In the genomic region with DNA sequence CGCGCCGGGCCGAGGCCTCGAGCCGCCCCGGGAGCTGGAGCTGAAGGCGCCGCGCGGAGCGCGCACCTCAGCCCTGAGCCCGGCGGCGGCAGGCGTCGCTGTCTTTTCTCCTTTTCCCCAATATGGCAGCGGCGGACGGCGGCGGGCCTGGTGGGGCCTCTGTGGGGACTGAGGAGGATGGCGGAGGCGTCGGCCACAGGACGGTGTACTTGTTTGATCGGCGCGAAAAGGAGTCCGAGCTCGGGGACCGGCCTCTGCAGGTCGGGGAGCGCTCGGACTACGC, we compare ENCODE assay signal across 8 cellular contexts. TPM values are rescaled to one million over a fixed set of nuclear protein-coding genes. Genes with fewer than 3 reads are reported as not detected.
DNase-seq lines count a peak whose midpoint lies in the region; ATAC-seq and TF ChIP-seq lines count a peak whose summit lies in the region.

No MANE protein-coding gene starts in this region.

- H3K4me1 ChIP-seq in naive thymus-derived CD4-positive, alpha-beta T cell (ENCODE audit: control insufficient read depth in 2 of 2, insufficient read depth in 2 of 2, low read length in 2 of 2): peaks cover 23 to 36% of the 10 kb centered on the region in 2 donors

- peaks cover 3% of the 10 kb centered on the region for H3K27me3 Mint-ChIP-seq in chondrocyte (ENCODE audit: low read depth)
- no peaks in the 10 kb centered on the region for H3K27me3 Mint-ChIP-seq in naive thymus-derived CD4-positive, alpha-beta T cell

- no peak for TF ChIP-seq CTCF in BJ (IDR thresholded peaks at IDR 0.05; ENCODE audit: insufficient read depth, low read depth, low read length)
- TF ChIP-seq CTCF in chondrocyte (IDR thresholded peaks at IDR 0.05): peak; percentile 40

- intact Hi-C loops in naive thymus-derived CD4-positive, alpha-beta T cell (cut with micrococcal nuclease): loop anchor here (1.0 to 5.0 kb wide), 16 partner anchors 15 to 1844 kb away; a partner anchor contains a TSS

- CTCF ChIA-PET in BJ (lab: Yijun Ruan, JAX): interaction anchor here (1.0 kb wide), 1 partner anchor 54 kb away, joined by 3 read pairs; no protein-coding TSS in a partner anchor
- CTCF ChIA-PET in naive thymus-derived CD4-positive, alpha-beta T cell (lab: Charles Lee): interaction anchor here (0.7 to 2.3 kb wide), 8 partner anchors 9 to 85 kb away, joined by 3 to 20 read pairs (median 4); no protein-coding TSS in a partner anchor

- peaks cover 30% of the 10 kb centered on the region for H3K4me1 Mint-ChIP-seq in chondrocyte (ENCODE audit: low read depth)
- H3K4me1 Mint-ChIP-seq in naive thymus-derived CD4-positive, alpha-beta T cell: peaks cover 24 to 66% (median 51%) of the 10 kb centered on the region in 7 donors

- DNase-seq in BJ (ENCODE audit: low read depth) (no peak), M059J (ENCODE audit: low read depth) (peak; percentile 45), chondrocyte (ENCODE audit: low spot score) (peak; percentile 93), T-helper 9 cell (no peak), NCI-H2171 (lab: John Stamatoyannopoulos, UW) (no peak), NAMALWA (ENCODE audit: low spot score) (no peak)
- DNase-seq in naive thymus-derived CD4-positive, alpha-beta T cell: no peak

- ATAC-seq in GM19438 (IDR thresholded peaks at IDR 0.05; ENCODE audit: low read depth, unreplicated experiment): peak; percentile 10
- no peak for ATAC-seq in naive thymus-derived CD4-positive, alpha-beta T cell

- H3K27ac Mint-ChIP-seq in chondrocyte (ENCODE audit: unreplicated experiment): peak overlapping the region; percentile 93
- H3K27ac Mint-ChIP-seq in naive thymus-derived CD4-positive, alpha-beta T cell: peak overlapping the region; percentile 84 to 97 (median 94)

- POLR2A ChIA-PET in BJ (lab: Charles Lee): interaction anchor here (0.6 kb wide), 1 partner anchor 46 kb away, joined by 4 read pairs; no protein-coding TSS in a partner anchor
- POLR2A ChIA-PET in naive thymus-derived CD4-positive, alpha-beta T cell (lab: Charles Lee): interaction anchor here (0.6 to 6.3 kb wide), 44 partner anchors 9 to 938 kb away, joined by 3 to 424 read pairs (median 5); a partner anchor contains a TSS

- peak overlapping the region; percentile 94 for H3K4me3 ChIP-seq in BJ (ENCODE audit: low read depth, low read length)
- peak overlapping the region; percentile 97 for H3K4me3 ChIP-seq in naive thymus-derived CD4-positive, alpha-beta T cell (ENCODE audit: low read length)

- peak overlapping the region; percentile 100 for H3K27ac ChIP-seq in naive thymus-derived CD4-positive, alpha-beta T cell (ENCODE audit: low read depth, low read length)

- no peaks in the 10 kb centered on the region for H3K36me3 ChIP-seq in BJ (ENCODE audit: control insufficient read depth, insufficient read depth, low read length)
- peaks cover 3 to 14% (median 6%) of the 10 kb centered on the region in 3 experiments for H3K36me3 ChIP-seq in naive thymus-derived CD4-positive, alpha-beta T cell (ENCODE audit: control insufficient read depth in 2 of 3, insufficient read depth in 3 of 3, low read length in 3 of 3)

- H3K4me3 Mint-ChIP-seq in chondrocyte (ENCODE audit: unreplicated experiment): peak overlapping the region; percentile 93
- peak overlapping the region; percentile 91 to 99 (median 95) for H3K4me3 Mint-ChIP-seq in naive thymus-derived CD4-positive, alpha-beta T cell

- H3K9me3 ChIP-seq in naive thymus-derived CD4-positive, alpha-beta T cell (ENCODE audit: control insufficient read depth in 2 of 3, low read length in 3 of 3): no peaks in the 10 kb centered on the region

- no peaks in the 10 kb centered on the region for H3K36me3 Mint-ChIP-seq in chondrocyte (ENCODE audit: low read depth)
- H3K36me3 Mint-ChIP-seq in naive thymus-derived CD4-positive, alpha-beta T cell: peaks cover 2 to 21% (median 8%) of the 10 kb centered on the region in 5 donors

- H3K27me3 ChIP-seq in BJ (ENCODE audit: control insufficient read depth, insufficient read depth, low read length): no peaks in the 10 kb centered on the region
- no peaks in the 10 kb centered on the region for H3K27me3 ChIP-seq in naive thymus-derived CD4-positive, alpha-beta T cell (ENCODE audit: control insufficient read depth in 2 of 2, insufficient read depth in 2 of 2, low read length in 2 of 2)

- H3K9me3 Mint-ChIP-seq in chondrocyte (ENCODE audit: low read depth): peaks cover 2% of the 10 kb centered on the region
- H3K9me3 Mint-ChIP-seq in naive thymus-derived CD4-positive, alpha-beta T cell: peaks cover 0 to 1% (median 0%) of the 10 kb centered on the region in 11 donors

RNA-seq across cellular contexts. Expression of a gene that starts 0.4 kb away (rescaled TPM):
- polyA plus RNA-seq in BJ (2011; rRNA removed): 10.5 and 23.4 TPM in 2 replicates
- 29.4 and 30.5 TPM in 2 replicates for polyA minus RNA-seq in BJ (2011; rRNA and poly(A)+ RNA removed)
- 35.4 and 38.3 TPM in 2 replicates for total RNA-seq in M059J (2014; rRNA removed; shearing (Covaris generic))
- 27.3 to 39.8 TPM (median 31.5 TPM) in 3 replicates for total RNA-seq in chondrocyte
- 100 to 1,000 TPM; 181 to 305 (median 236) TPM for total RNA-seq in naive thymus-derived CD4-positive, alpha-beta T cell
- polyA plus RNA-seq in naive thymus-derived CD4-positive, alpha-beta T cell: 10 to 100 TPM; 41.4 to 51.5 TPM

Comparison
In these comparisons a context has a peak if more than half of its experiments do, and no peak if none do; other contexts are left out.
1. DNase-seq: peak in M059J (single experiment) and chondrocyte (single experiment); none in BJ (single experiment), naive thymus-derived CD4-positive, alpha-beta T cell (0 of 9), T-helper 9 cell (single experiment), NCI-H2171 (single experiment) and NAMALWA (single experiment).